Comparison of ENCODE assay signal across 9 cellular contexts in genomic region chr14:22977684-22978486, GRCh38. TPM values are rescaled to one million over a fixed set of nuclear protein-coding genes. Genes with fewer than 3 reads are reported as not detected.
DNase-seq lines count a peak whose midpoint lies in the region; ATAC-seq and TF ChIP-seq lines count a peak whose summit lies in the region.
"Had no signal": no experiment of that assay in that cellular context is flagged by ENCODE, and none has a peak within 500 bp of the region (broad histone marks: within the 10 kb centered on the region; RNA-seq: fewer than 3 reads in every experiment).

No MANE protein-coding gene starts in this region.

- intact Hi-C loops in lower lobe of right lung (cut with DNase I): no loop called here

- H3K9me3 ChIP-seq in lower lobe of right lung: no peaks in the 10 kb centered on the region

- DNase-seq in A172 (ENCODE audit: low spot score) (peak; percentile 89), HuH-7 (ENCODE audit: low spot score) (peak; percentile 80), coronary artery (ENCODE audit: low spot score) (peak; percentile 82), lower lobe of right lung (peak; percentile 82), MV-4-11 (lab: John Stamatoyannopoulos, UW) (no peak)
- DNase-seq in activated effector memory CD4-positive, alpha-beta T cell treated with anti-CD3 and anti-CD28 coated beads, Interleukin-2, amount 50 U/mL, for 16 hours: no peak
- DNase-seq: GDM1 had no signal

- TF ChIP-seq CTCF in coronary artery (IDR thresholded peaks at IDR 0.05): no peak
- no peak for TF ChIP-seq CTCF in lower lobe of right lung (IDR thresholded peaks at IDR 0.05)

- peaks cover 53% of the 10 kb centered on the region for H3K4me1 ChIP-seq in lower lobe of right lung

- ATAC-seq in lower lobe of right lung (peak; percentile 73 to 75), HG03354 (IDR thresholded peaks at IDR 0.05; ENCODE audit: poor library complexity, severe bottlenecking, unreplicated experiment) (no peak), HG03039 (IDR thresholded peaks at IDR 0.05; ENCODE audit: unreplicated experiment) (no peak)

- H3K36me3 ChIP-seq in lower lobe of right lung: peaks cover 18% of the 10 kb centered on the region

- H3K27ac ChIP-seq in coronary artery: peak overlapping the region; percentile 67 to 95
- H3K27ac ChIP-seq in lower lobe of right lung: peak overlapping the region; percentile 72

- H3K4me3 ChIP-seq in coronary artery: peak overlapping the region; percentile 24
- H3K4me3 ChIP-seq in lower lobe of right lung: peak overlapping the region; percentile 3

- H3K27me3 ChIP-seq in lower lobe of right lung (ENCODE audit: low read depth): peaks cover 18% of the 10 kb centered on the region

RNA-seq across cellular contexts. Expression of gene AJUBA, which starts 4.5 kb away (rescaled TPM):
- total RNA-seq in A172 (2014; rRNA removed; shearing (Covaris generic)): 47.5 and 65.5 TPM in 2 replicates
- 28.7 TPM for total RNA-seq in lower lobe of right lung

RNA-seq across cellular contexts. Expression of gene HAUS4, which starts 21.0 kb away (rescaled TPM):
- total RNA-seq in A172 (2014; rRNA removed; shearing (Covaris generic)): 39.8 and 46.9 TPM in 2 replicates
- total RNA-seq in lower lobe of right lung: 54.5 TPM

RNA-seq across cellular contexts. Expression of gene C14orf93, which starts 32.1 kb away (rescaled TPM):
- 6.9 and 8.1 TPM in 2 replicates for total RNA-seq in A172 (2014; rRNA removed; shearing (Covaris generic))
- 9.8 TPM for total RNA-seq in lower lobe of right lung

RNA-seq across cellular contexts. Expression of gene PRMT5, which starts 48.7 kb away (rescaled TPM):
- total RNA-seq in A172 (2014; rRNA removed; shearing (Covaris generic)): 38.6 and 181 TPM in 2 replicates
- 37.3 TPM for total RNA-seq in lower lobe of right lung

RNA-seq across cellular contexts. Expression of gene PSMB5, which starts 56.8 kb away (rescaled TPM):
- total RNA-seq in A172 (2014; rRNA removed; shearing (Covaris generic)): 219 and 225 TPM in 2 replicates
- total RNA-seq in lower lobe of right lung: 71.5 TPM

Comparison
In these comparisons a context has a peak if more than half of its experiments do, and no peak if none do; other contexts are left out.
1. DNase-seq: peak in A172 (single experiment), HuH-7 (single experiment), coronary artery (single experiment) and lower lobe of right lung (single experiment); none in MV-4-11 (single experiment) and activated effector memory CD4-positive, alpha-beta T cell treated with anti-CD3 and anti-CD28 coated beads, Interleukin-2, amount 50 U/mL, for 16 hours (single experiment).
2. ATAC-seq: peak in lower lobe of right lung (2 of 2); none in HG03354 (single experiment) and HG03039 (single experiment).